Comparison of ENCODE assay signal across 12 cellular contexts in the genomic region with DNA sequence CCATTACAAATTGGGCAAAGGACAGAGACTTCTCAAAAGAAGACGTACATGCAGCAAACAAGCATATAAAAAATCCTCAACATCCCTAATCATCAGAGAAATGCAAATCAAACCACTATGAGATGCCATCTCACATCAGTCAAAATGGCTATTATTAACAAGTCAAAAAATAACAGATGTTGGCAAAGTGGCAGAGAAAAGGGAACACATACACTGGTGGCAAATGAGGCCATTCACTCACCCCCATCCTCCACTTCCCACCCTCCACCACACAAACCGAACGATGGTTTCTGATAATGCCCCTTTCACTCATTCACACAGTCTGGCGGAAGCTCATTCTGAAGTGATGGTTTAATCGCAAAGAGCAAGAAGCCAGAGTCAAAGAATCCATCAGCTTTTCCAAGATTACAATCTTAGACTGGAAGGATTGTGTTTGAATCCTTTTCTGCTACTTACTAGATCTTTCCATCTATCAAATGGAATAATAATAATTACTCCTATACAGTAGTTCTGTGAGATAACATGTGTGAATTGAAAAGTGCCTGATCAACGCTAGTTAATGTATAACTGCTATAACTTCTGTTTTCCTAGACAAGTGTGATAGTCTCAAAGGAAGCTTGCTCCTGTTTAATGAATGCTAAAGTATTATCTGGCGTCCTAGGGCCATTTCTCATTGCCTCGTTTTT. TPM values are rescaled to one million over a fixed set of nuclear protein-coding genes. Genes with fewer than 3 reads are reported as not detected.
DNase-seq lines count a peak whose midpoint lies in the region; ATAC-seq and TF ChIP-seq lines count a peak whose summit lies in the region.
"Had no signal": no experiment of that assay in that cellular context is flagged by ENCODE, and none has a peak within 500 bp of the region (broad histone marks: within the 10 kb centered on the region; RNA-seq: fewer than 3 reads in every experiment).

No MANE protein-coding gene starts in this region.

- no peak for TF ChIP-seq POLR2A in spleen (IDR thresholded peaks at IDR 0.05)
- TF ChIP-seq POLR2A in tibial nerve (IDR thresholded peaks at IDR 0.05), result no peak

- H3K27ac ChIP-seq in OCI-LY7 (ENCODE audit: low read depth, low read length, poor library complexity, severe bottlenecking), result peak overlapping the region; percentile 93
- H3K27ac ChIP-seq in spleen, result peak overlapping the region in 5 of 8 donors; percentile 25 to 77 (median 75)
- H3K27ac ChIP-seq in tibial nerve, result peak overlapping the region in 1 of 4 donors; percentile 43
- H3K27ac ChIP-seq: Peyer's patch had no signal

- ATAC-seq in HG02642 (IDR thresholded peaks at IDR 0.05; ENCODE audit: poor library complexity, unreplicated experiment) (peak; percentile 56), HG03565 (IDR thresholded peaks at IDR 0.05; ENCODE audit: unreplicated experiment) (no peak)

- TF ChIP-seq EP300 in tibial nerve (IDR thresholded peaks at IDR 0.05), result no peak

- no peak for TF ChIP-seq CTCF in OCI-LY7 (conservative IDR thresholded peaks at IDR 0.05; ENCODE audit: low read length)
- no peak for TF ChIP-seq CTCF in spleen (IDR thresholded peaks at IDR 0.05 in 8 of 11, conservative IDR thresholded peaks at IDR 0.05 in 3 of 11)
- TF ChIP-seq CTCF in tibial nerve (IDR thresholded peaks at IDR 0.05), result no peak

- H3K4me2 ChIP-seq in OCI-LY7 (ENCODE audit: low read length), result peak overlapping the region; percentile 86

- TSS peak; percentile 96 for BruUV-seq in OCI-LY7 (replicated peaks; lab: Mats Ljungman, UMichigan)

- H3K36me3 ChIP-seq in OCI-LY7 (ENCODE audit: insufficient read depth, low read length) (no peaks in the 10 kb centered on the region), spleen (no peaks in the 10 kb centered on the region), tibial nerve (no peaks in the 10 kb centered on the region)
- H3K36me3 ChIP-seq: esophagus squamous epithelium, Peyer's patch had no signal

- H3K79me2 ChIP-seq in OCI-LY7 (ENCODE audit: insufficient read depth, low read depth, low read length), result no peaks in the 10 kb centered on the region

- H3K27me3 ChIP-seq in spleen (replicated peaks in 1 of 7) (peaks cover 0 to 11% (median 0%) of the 10 kb centered on the region in 7 donors), tibial nerve (no peaks in the 10 kb centered on the region)
- H3K27me3 ChIP-seq: esophagus squamous epithelium, Peyer's patch had no signal

- no peaks in the 10 kb centered on the region for H3K9me2 ChIP-seq in OCI-LY7 (ENCODE audit: insufficient read depth, low read length)

- intact Hi-C loops in OCI-LY7 (cut with micrococcal nuclease; ENCODE audit: unreplicated experiment) (loop anchor here (1.0 to 10.0 kb wide), 3 partner anchors 17 to 125 kb away; partner anchors contain the start of gene CD28), spleen (cut with DNase I; ENCODE audit: low total_unique reads) (loop anchor here (10.0 kb wide), 1 partner anchor 125 kb away; no protein-coding TSS in a partner anchor)

- H3K4me1 ChIP-seq in OCI-LY7 (ENCODE audit: insufficient read depth, low read length, poor library complexity, severe bottlenecking) (peaks cover 82% of the 10 kb centered on the region), spleen (peaks cover 24 to 74% (median 47%) of the 10 kb centered on the region in 6 donors), tibial nerve (peaks cover 0 to 96% (median 41%) of the 10 kb centered on the region in 4 donors)

- CTCF ChIA-PET in OCI-LY7 (lab: Charles Lee; ENCODE audit: unreplicated experiment), result interaction anchor here (0.9 kb wide), 1 partner anchor 17 kb away, joined by 3 read pairs; no protein-coding TSS in a partner anchor

- peak overlapping the region; percentile 33; the same call in 1 of the 2 replicates for H2AFZ ChIP-seq in OCI-LY7 (ENCODE audit: low read length)

- H3K9me3 ChIP-seq in OCI-LY7 (ENCODE audit: low read length) (no peaks in the 10 kb centered on the region), spleen (no peaks in the 10 kb centered on the region), tibial nerve (no peaks in the 10 kb centered on the region)
- H3K9me3 ChIP-seq: esophagus squamous epithelium, Peyer's patch had no signal

- DNase-seq in NOMO-1 treated with DMSO at 0.1 percent for 48 hours (lab: John Stamatoyannopoulos, UW; ENCODE audit: unreplicated experiment) (peak; percentile 2), NOMO-1 treated with dmso at 0.1 percent for 144 hours (lab: John Stamatoyannopoulos, UW; ENCODE audit: unreplicated experiment) (no peak), OCI-LY7 (ENCODE audit: low spot score) (peak; percentile 67), spleen (no peak), D341Med (ENCODE audit: low spot score) (no peak), tibial nerve (ENCODE audit: low spot score in 2 of 2) (no peak)
- DNase-seq: 8988T, amniotic stem cell, esophagus squamous epithelium, Peyer's patch had no signal

- H4K20me1 ChIP-seq in OCI-LY7 (ENCODE audit: insufficient read depth, low read length), result no peaks in the 10 kb centered on the region

- H3K4me3 ChIP-seq in OCI-LY7 (ENCODE audit: low read depth, low read length, poor library complexity, severe bottlenecking) (peak overlapping the region; percentile 61), spleen (no peak overlapping the region), tibial nerve (no peak overlapping the region)
- H3K4me3 ChIP-seq: esophagus squamous epithelium, Peyer's patch had no signal

- WGBS in spleen, 5 donors, result 46 to 66% (median 54%) methylated on average over 8 of the region's 8 CpGs
- 65 to 68% methylated on average over 8 of the region's 8 CpGs for WGBS in tibial nerve, 2 donors

- POLR2A ChIA-PET in OCI-LY7 (lab: Charles Lee), result interaction anchor here (0.6 to 3.2 kb wide), 8 partner anchors 10 to 44 kb away, joined by 3 to 24 read pairs (median 8); partner anchors contain the start of gene CD28

RNA-seq across cellular contexts. Expression of gene CD28, which starts 16.9 kb away (rescaled TPM):
- 0.49 and 0.92 TPM in 2 replicates for total RNA-seq in OCI-LY7 (2014; rRNA removed; shearing (Covaris generic))
- total RNA-seq in OCI-LY7 (2022) (22.3 and 44.6 TPM in 2 replicates), spleen (10 to 100 TPM in 6 of 7 donors, 1 to 10 TPM in 1; 8.5 to 22.4 (median 17.5) TPM), tibial nerve (10 to 100 TPM in 1 of 4 donors, under 1 TPM in 3; 0.22 to 13.8 (median 0.60) TPM)
- 1 to 10 TPM; 1.3 to 2.9 (median 2.3) TPM for polyA plus RNA-seq in spleen

Comparison
In these comparisons a context has a peak if more than half of its experiments do, and no peak if none do; other contexts are left out.
1. DNase-seq: peak in NOMO-1 treated with DMSO at 0.1 percent for 48 hours (single experiment) and OCI-LY7 (single experiment); none in NOMO-1 treated with dmso at 0.1 percent for 144 hours (single experiment), spleen (single experiment), D341Med (single experiment) and tibial nerve (0 of 2).